ENCODE assay signal across 21 cellular contexts in the genomic region with DNA sequence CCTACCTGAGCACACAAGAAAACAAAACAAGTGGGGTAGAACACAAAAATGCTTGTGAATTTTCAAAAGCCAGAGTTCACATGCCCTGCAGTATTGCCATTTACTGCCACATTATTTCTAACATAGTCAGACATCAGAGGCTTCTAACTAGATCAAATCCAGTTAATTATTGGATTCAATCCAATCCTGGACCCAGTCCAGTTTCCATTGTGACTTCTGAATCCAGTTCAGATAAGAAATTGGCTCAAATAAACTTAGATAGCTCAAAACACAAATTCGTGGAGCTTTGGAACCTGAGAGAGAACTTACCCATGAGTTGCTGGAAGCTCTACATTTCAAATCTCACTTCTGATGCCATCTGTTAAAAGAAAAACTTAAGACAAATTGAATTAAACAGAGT.
DNase-seq lines count a peak whose midpoint lies in the region; ATAC-seq, FAIRE-seq and TF ChIP-seq lines count a peak whose summit lies in the region.
"Had no signal": no experiment of that assay in that cellular context is flagged by ENCODE, and none has a peak within 500 bp of the region (broad histone marks: within the 10 kb centered on the region; RNA-seq: fewer than 3 reads in every experiment).

No MANE protein-coding gene starts in this region.

- FAIRE-seq in urothelium cell line (lab: Jason Lieb, UNC) = no peak
- FAIRE-seq: GM12892, GM18507, K562 had no signal

- no peak overlapping the region for H3K27ac Mint-ChIP-seq in activated naive CD4-positive, alpha-beta T cell treated with anti-CD3 and anti-CD28 coated beads, Interleukin-2, amount 10 ng/mL, durations not matched to agents 7 days and 5 days
- H3K27ac Mint-ChIP-seq: CD4-positive, alpha-beta memory T cell had no signal

- TF ChIP-seq RAD21 in SK-N-SH (IDR thresholded peaks at IDR 0.05; ENCODE audit: low read length) = no peak

- TF ChIP-seq EP300 in SK-N-SH (IDR thresholded peaks at IDR 0.05; ENCODE audit: borderline replicate concordance in 1 of 2, low read depth in 1 of 2, low read length in 1 of 2) = no peak

- H3K9me3 ChIP-seq in SK-N-SH = no peaks in the 10 kb centered on the region
- H3K9me3 ChIP-seq: A549, BLaER1 had no signal

- H3K4me3 ChIP-seq in SK-N-SH (ENCODE audit: low read depth in 2 of 2, low read length in 1 of 2) = no peak overlapping the region
- H3K4me3 ChIP-seq: A549, BLaER1, K562 had no signal

- no peaks in the 10 kb centered on the region for H3K4me1 Mint-ChIP-seq in activated naive CD4-positive, alpha-beta T cell treated with anti-CD3 and anti-CD28 coated beads, Interleukin-2, amount 10 ng/mL, durations not matched to agents 7 days and 5 days
- H3K4me1 Mint-ChIP-seq: CD4-positive, alpha-beta memory T cell had no signal

- no peaks in the 10 kb centered on the region; a peak in 1 of 4 replicates for H3K4me1 ChIP-seq in SK-N-SH (ENCODE audit: control insufficient read depth in 1 of 2, insufficient read depth in 2 of 2, low read depth in 1 of 2, low read length in 1 of 2)
- H3K4me1 ChIP-seq: BLaER1 had no signal

- H3K27me3 Mint-ChIP-seq in activated naive CD4-positive, alpha-beta T cell treated with anti-CD3 and anti-CD28 coated beads, Interleukin-2, amount 10 ng/mL, durations not matched to agents 7 days and 5 days = no peaks in the 10 kb centered on the region

- H3K36me3 Mint-ChIP-seq in activated naive CD4-positive, alpha-beta T cell treated with anti-CD3 and anti-CD28 coated beads, Interleukin-2, amount 10 ng/mL, durations not matched to agents 7 days and 5 days = no peaks in the 10 kb centered on the region
- H3K36me3 Mint-ChIP-seq: CD4-positive, alpha-beta memory T cell had no signal

- H3F3A ChIP-seq in SK-N-SH (replicated peaks; ENCODE audit: insufficient read depth) = no peaks in the 10 kb centered on the region

- no peak overlapping the region for H3K4me2 ChIP-seq in SK-N-SH
- H3K4me2 ChIP-seq: A549, BLaER1 had no signal

- no peaks in the 10 kb centered on the region for H3K36me3 ChIP-seq in SK-N-SH (replicated peaks in 1 of 2; ENCODE audit: control insufficient read depth in 1 of 2, insufficient read depth in 2 of 2, low read length in 1 of 2)
- H3K36me3 ChIP-seq: BLaER1 had no signal

- H2AFZ ChIP-seq in SK-N-SH (ENCODE audit: low read depth) = no peak overlapping the region

- no peaks in the 10 kb centered on the region for H3K9me2 ChIP-seq in SK-N-SH

- DNase-seq in SK-N-SH = no peak
- DNase-seq in astrocyte of the hippocampus (ENCODE audit: low read depth, low spot score) = peak; percentile 27
- DNase-seq in left lobe of liver (ENCODE audit: low spot score) = no peak
- no peak for DNase-seq in COLO668 (lab: John Stamatoyannopoulos, UW; ENCODE audit: unreplicated experiment)
- DNase-seq in urothelium cell line (ENCODE audit: low spot score) = no peak
- no peak for DNase-seq in activated naive CD4-positive, alpha-beta T cell treated with anti-CD3 and anti-CD28 coated beads, Interleukin-2, amount 10 ng/mL, durations not matched to agents 7 days and 5 days
- DNase-seq in medulla oblongata (ENCODE audit: extremely low spot score) = no peak
- DNase-seq: Calu3; CD4-positive, alpha-beta memory T cell; GOT3; NCI-H1417; NCI-H187; NCI-H2107; NCI-H2227 treated with DMSO at 0.1 percent for 48 hours; NCI-H524 had no signal

- no peaks in the 10 kb centered on the region for H3K27me3 ChIP-seq in SK-N-SH (ENCODE audit: insufficient read depth)
- H3K27me3 ChIP-seq: BLaER1 had no signal

- ATAC-seq in SK-N-SH treated with all-trans-retinoic acid at 6 μM for 48 hours = no peak
- ATAC-seq in left lobe of liver = peak; percentile 23
- ATAC-seq: A549, K562 had no signal

- no peaks in the 10 kb centered on the region for H3K9me3 Mint-ChIP-seq in activated naive CD4-positive, alpha-beta T cell treated with anti-CD3 and anti-CD28 coated beads, Interleukin-2, amount 10 ng/mL, durations not matched to agents 7 days and 5 days
- H3K9me3 Mint-ChIP-seq: CD4-positive, alpha-beta memory T cell had no signal

- no peak overlapping the region for H3K9ac ChIP-seq in SK-N-SH
- H3K9ac ChIP-seq: BLaER1 had no signal

- POLR2A ChIA-PET in SK-N-SH (lab: Yijun Ruan, JAX) = no interaction called here

- whole genome bisulfite sequencing in SK-N-SH (ENCODE audit: low lambda C conversion rate) = 0% methylated on average over 1 of the region's 1 CpG

- CTCF ChIA-PET in SK-N-SH (lab: Yijun Ruan, JAX) = interaction anchor here (1.0 to 3.7 kb wide), 5 partner anchors 11 to 332 kb away, joined by 3 to 10 read pairs (median 8); no protein-coding TSS in a partner anchor
- CTCF ChIA-PET in activated naive CD4-positive, alpha-beta T cell treated with anti-CD3 and anti-CD28 coated beads, Interleukin-2, amount 10 ng/mL, durations not matched to agents 7 days and 5 days (lab: Charles Lee) = interaction anchor here (1.0 kb wide), 1 partner anchor 332 kb away, joined by 3 read pairs; no protein-coding TSS in a partner anchor

- no peak overlapping the region for H3K4me3 Mint-ChIP-seq in activated naive CD4-positive, alpha-beta T cell treated with anti-CD3 and anti-CD28 coated beads, Interleukin-2, amount 10 ng/mL, durations not matched to agents 7 days and 5 days
- H3K4me3 Mint-ChIP-seq: CD4-positive, alpha-beta memory T cell had no signal

- H4K20me1 ChIP-seq in SK-N-SH (ENCODE audit: insufficient read depth) = no peaks in the 10 kb centered on the region
- H4K20me1 ChIP-seq: BLaER1 had no signal

- no peak for TF ChIP-seq CTCF in SK-N-SH (IDR thresholded peaks at IDR 0.05)

- H3K79me2 ChIP-seq in SK-N-SH (ENCODE audit: insufficient read depth) = no peaks in the 10 kb centered on the region

- H3K27ac ChIP-seq in SK-N-SH (ENCODE audit: low read depth in 2 of 2, low read length in 1 of 2) = no peak overlapping the region
- H3K27ac ChIP-seq: A549, BLaER1 had no signal

TF ChIP-seq in SK-N-SH treated with all-trans-retinoic acid at 6 μM for 48 hours, 23 proteins besides CTCF, POLR2A, EP300 and RAD21:
- TF ChIP-seq ESRRG (CRISPR knock-in tag; IDR thresholded peaks at IDR 0.05) (no peak), TCF4 (CRISPR knock-in tag; IDR thresholded peaks at IDR 0.05; ENCODE audit: borderline replicate concordance) (no peak), ZFP30 (CRISPR knock-in tag; IDR thresholded peaks at IDR 0.05) (no peak), ISL1 (CRISPR knock-in tag; IDR thresholded peaks at IDR 0.05) (peak; percentile 58)

TF ChIP-seq in SK-N-SH, 30 proteins besides CTCF, POLR2A, EP300 and RAD21:
- TF ChIP-seq, protein P1, sequence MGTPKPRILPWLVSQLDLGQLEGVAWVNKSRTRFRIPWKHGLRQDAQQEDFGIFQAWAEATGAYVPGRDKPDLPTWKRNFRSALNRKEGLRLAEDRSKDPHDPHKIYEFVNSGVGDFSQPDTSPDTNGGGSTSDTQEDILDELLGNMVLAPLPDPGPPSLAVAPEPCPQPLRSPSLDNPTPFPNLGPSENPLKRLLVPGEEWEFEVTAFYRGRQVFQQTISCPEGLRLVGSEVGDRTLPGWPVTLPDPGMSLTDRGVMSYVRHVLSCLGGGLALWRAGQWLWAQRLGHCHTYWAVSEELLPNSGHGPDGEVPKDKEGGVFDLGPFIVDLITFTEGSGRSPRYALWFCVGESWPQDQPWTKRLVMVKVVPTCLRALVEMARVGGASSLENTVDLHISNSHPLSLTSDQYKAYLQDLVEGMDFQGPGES (IDR thresholded peaks at IDR 0.05; ENCODE audit: low read depth, low read length) = no peak
- TF ChIP-seq TEAD4 (IDR thresholded peaks at IDR 0.05; ENCODE audit: borderline replicate concordance, insufficient read depth) = no peak
- TF ChIP-seq TAF1 (IDR thresholded peaks at IDR 0.05; ENCODE audit: borderline replicate concordance, low read depth, low read length) = no peak
- TF ChIP-seq POLR2AphosphoS5 (IDR thresholded peaks at IDR 0.05; ENCODE audit: low read depth, low read length) = no peak
- TF ChIP-seq ELF1 (IDR thresholded peaks at IDR 0.05) = no peak
- TF ChIP-seq MXI1 (IDR thresholded peaks at IDR 0.05; ENCODE audit: low read depth, low read length) = no peak
- TF ChIP-seq CHD2 (IDR thresholded peaks at IDR 0.05; ENCODE audit: low read length, partially characterized antibody) = no peak
- TF ChIP-seq, protein P2, sequence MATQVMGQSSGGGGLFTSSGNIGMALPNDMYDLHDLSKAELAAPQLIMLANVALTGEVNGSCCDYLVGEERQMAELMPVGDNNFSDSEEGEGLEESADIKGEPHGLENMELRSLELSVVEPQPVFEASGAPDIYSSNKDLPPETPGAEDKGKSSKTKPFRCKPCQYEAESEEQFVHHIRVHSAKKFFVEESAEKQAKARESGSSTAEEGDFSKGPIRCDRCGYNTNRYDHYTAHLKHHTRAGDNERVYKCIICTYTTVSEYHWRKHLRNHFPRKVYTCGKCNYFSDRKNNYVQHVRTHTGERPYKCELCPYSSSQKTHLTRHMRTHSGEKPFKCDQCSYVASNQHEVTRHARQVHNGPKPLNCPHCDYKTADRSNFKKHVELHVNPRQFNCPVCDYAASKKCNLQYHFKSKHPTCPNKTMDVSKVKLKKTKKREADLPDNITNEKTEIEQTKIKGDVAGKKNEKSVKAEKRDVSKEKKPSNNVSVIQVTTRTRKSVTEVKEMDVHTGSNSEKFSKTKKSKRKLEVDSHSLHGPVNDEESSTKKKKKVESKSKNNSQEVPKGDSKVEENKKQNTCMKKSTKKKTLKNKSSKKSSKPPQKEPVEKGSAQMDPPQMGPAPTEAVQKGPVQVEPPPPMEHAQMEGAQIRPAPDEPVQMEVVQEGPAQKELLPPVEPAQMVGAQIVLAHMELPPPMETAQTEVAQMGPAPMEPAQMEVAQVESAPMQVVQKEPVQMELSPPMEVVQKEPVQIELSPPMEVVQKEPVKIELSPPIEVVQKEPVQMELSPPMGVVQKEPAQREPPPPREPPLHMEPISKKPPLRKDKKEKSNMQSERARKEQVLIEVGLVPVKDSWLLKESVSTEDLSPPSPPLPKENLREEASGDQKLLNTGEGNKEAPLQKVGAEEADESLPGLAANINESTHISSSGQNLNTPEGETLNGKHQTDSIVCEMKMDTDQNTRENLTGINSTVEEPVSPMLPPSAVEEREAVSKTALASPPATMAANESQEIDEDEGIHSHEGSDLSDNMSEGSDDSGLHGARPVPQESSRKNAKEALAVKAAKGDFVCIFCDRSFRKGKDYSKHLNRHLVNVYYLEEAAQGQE (IDR thresholded peaks at IDR 0.05; ENCODE audit: low read depth, low read length) = no peak
- TF ChIP-seq MEF2A (IDR thresholded peaks at IDR 0.05; ENCODE audit: borderline replicate concordance, low read depth) = no peak
- TF ChIP-seq FOXJ3 (CRISPR knock-in tag; IDR thresholded peaks at IDR 0.05) = no peak
